ENCODE assay signal across 8 cellular contexts in genomic region chr9:107489687-107490605, GRCh38. TPM values are rescaled to one million over a fixed set of nuclear protein-coding genes. Genes with fewer than 3 reads are reported as not detected.
DNase-seq lines count a peak whose midpoint lies in the region; ATAC-seq and TF ChIP-seq lines count a peak whose summit lies in the region.

Gene KLF4 (minus strand): TSS chr9:107489769. CDS start chr9:107489172, 597 bp downstream.

- peak within 1 kb of the TSS; percentile 74 to 95 (median 90) for H3K27ac ChIP-seq in spleen

- TF ChIP-seq CTCF in choroid plexus epithelial cell (conservative IDR thresholded peaks at IDR 0.05; ENCODE audit: low read depth, low read length) = no peak
- no peak for TF ChIP-seq CTCF in kidney epithelial cell (IDR thresholded peaks at IDR 0.05; ENCODE audit: insufficient read depth, low read length, poor library complexity, severe bottlenecking)
- TF ChIP-seq CTCF in spleen (IDR thresholded peaks at IDR 0.05 in 8 of 11, conservative IDR thresholded peaks at IDR 0.05 in 3 of 11) = no peak

- ATAC-seq in GM18517 (IDR thresholded peaks at IDR 0.05; ENCODE audit: unreplicated experiment) (peak; percentile 65), HG03039 (IDR thresholded peaks at IDR 0.05; ENCODE audit: unreplicated experiment) (peak; percentile 64), GM18873 (IDR thresholded peaks at IDR 0.05; ENCODE audit: low FRiP score, unreplicated experiment) (no peak)
- peak; percentile 71 to 75 for ATAC-seq in activated CD4-positive, CD25-positive, alpha-beta regulatory T cell treated with anti-CD3 and anti-CD28 coated beads, Interleukin-2, amount 50 U/mL, for 24 hours

- peak in 1 of 3 donors; percentile 74 for TF ChIP-seq POLR2A in spleen (IDR thresholded peaks at IDR 0.05)

- intact Hi-C loops in spleen (cut with DNase I; ENCODE audit: low total_unique reads) = loop anchor here (10.0 kb wide), 1 partner anchor 785 kb away; no protein-coding TSS in a partner anchor

- H3K36me3 ChIP-seq in kidney epithelial cell (ENCODE audit: control insufficient read depth, insufficient read depth, low read length) = no peaks in the 10 kb centered on the region
- H3K36me3 ChIP-seq in spleen = peaks cover 0 to 34% (median 0%) of the 10 kb centered on the region in 6 donors

- peaks cover 7 to 59% (median 37%) of the 10 kb centered on the region in 6 donors for H3K4me1 ChIP-seq in spleen

- DNase-seq in NCI-H2171 (lab: John Stamatoyannopoulos, UW) (peak; percentile 95), choroid plexus epithelial cell (ENCODE audit: low read depth) (peak; percentile 96), kidney epithelial cell (ENCODE audit: low read depth) (peak; percentile 45), spleen (peak; percentile 93)

- H3K4me3 ChIP-seq in choroid plexus epithelial cell (ENCODE audit: low read depth, low read length) (peak within 1 kb of the TSS; percentile 70), kidney epithelial cell (ENCODE audit: low read depth, low read length) (peak within 1 kb of the TSS; percentile 77), spleen (peak within 1 kb of the TSS; percentile 49 to 79 (median 57))

- no peaks in the 10 kb centered on the region for H3K9me3 ChIP-seq in spleen

- H3K27me3 ChIP-seq in kidney epithelial cell (ENCODE audit: control insufficient read depth, insufficient read depth, low read length) (peaks cover 18% of the 10 kb centered on the region), spleen (replicated peaks in 1 of 7) (peaks cover 0 to 71% (median 37%) of the 10 kb centered on the region in 7 donors)

- 1 to 2% (median 1%) methylated on average over 65 to 101 of the region's 101 CpGs for WGBS in spleen, 5 donors

RNA-seq across cellular contexts. Expression of gene KLF4, which starts in this region (rescaled TPM):
- 38.7 and 43.8 TPM in 2 replicates for total RNA-seq in kidney epithelial cell
- 100 to 1,000 TPM in 3 of 7 donors, 10 to 100 TPM in 4; 63.8 to 177 (median 88.8) TPM for total RNA-seq in spleen
- 10 to 100 TPM; 10.4 to 34.4 (median 19.4) TPM for polyA plus RNA-seq in spleen

Comparison
In these comparisons a context has a peak if more than half of its experiments do, and no peak if none do; other contexts are left out.
1. DNase-seq: peak in every context shown above with its lines; median percentile 96 in choroid plexus epithelial cell; 95 in NCI-H2171; 93 in spleen; 45 in kidney epithelial cell.